Comparison of ENCODE assay signal across 8 cellular contexts in the genomic region with DNA sequence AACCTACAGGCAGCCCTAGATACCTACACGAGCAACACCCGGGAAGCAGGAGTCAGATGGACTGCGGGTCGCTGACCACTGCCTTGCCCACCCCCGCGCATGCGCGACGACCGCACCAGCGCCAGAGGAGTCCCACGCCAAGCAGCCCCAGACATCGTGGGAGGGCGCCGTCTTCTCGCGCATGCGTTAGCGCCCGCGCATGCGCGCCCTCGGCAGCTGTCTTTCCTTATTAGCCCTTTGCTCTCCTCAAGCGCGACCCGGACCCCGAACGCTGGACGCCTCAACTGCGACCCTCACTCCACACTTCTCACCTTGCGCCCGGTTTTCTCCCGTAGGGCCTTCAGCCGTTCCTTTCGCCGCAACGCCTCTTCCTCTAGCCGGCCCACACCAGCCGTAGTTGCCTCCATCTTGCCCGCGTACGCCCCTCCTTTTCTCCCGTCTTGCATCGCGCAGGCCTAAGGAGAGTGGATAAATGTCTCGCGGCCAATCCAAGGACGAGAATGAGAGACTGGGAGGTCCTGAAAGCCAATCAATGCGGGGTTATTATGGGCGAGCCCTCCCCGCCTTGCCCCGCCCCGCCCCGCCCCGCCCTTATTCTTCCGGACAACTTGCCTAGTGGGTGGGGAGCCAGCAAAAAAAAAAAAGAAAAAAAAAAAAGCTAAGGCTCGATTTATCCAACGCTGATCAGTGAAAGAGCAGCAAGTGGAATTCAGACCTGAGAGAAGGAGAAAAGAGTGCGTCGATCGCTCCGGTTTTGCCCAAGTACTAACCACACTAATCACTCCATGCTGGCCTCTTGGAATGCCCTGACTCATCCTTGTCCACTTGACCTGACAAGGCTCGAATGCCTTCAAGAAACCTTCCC. TPM values are rescaled to one million over a fixed set of nuclear protein-coding genes. Genes with fewer than 3 reads are reported as not detected.
DNase-seq lines count a peak whose midpoint lies in the region; ATAC-seq, FAIRE-seq and TF ChIP-seq lines count a peak whose summit lies in the region.

A gene (minus strand): TSS at position 420 of the 865 bp plus-strand sequence. CDS start 13 bp downstream, at position 407.

- TF ChIP-seq CTCF in GM10248 (IDR thresholded peaks at IDR 0.05; ENCODE audit: control extremely low read depth, extremely low read depth, low read depth, missing control alignments), result no peak
- TF ChIP-seq CTCF in SU-DHL-6 (IDR thresholded peaks at IDR 0.05; ENCODE audit: insufficient read depth, low read length, poor library complexity, severe bottlenecking), result no peak
- TF ChIP-seq CTCF in pancreas (IDR thresholded peaks at IDR 0.05), result no peak
- TF ChIP-seq CTCF in tibial artery (IDR thresholded peaks at IDR 0.05), result no peak

- H3K36me3 ChIP-seq in SU-DHL-6 (ENCODE audit: low read length) (no peaks in the 10 kb centered on the region; the same call in 1 of the 2 replicates), pancreas (no peaks in the 10 kb centered on the region), tibial artery (no peaks in the 10 kb centered on the region)

- H3K9me3 ChIP-seq in SU-DHL-6 (ENCODE audit: insufficient read depth, low read length) (no peaks in the 10 kb centered on the region), pancreas (no peaks in the 10 kb centered on the region), tibial artery (no peaks in the 10 kb centered on the region)

- FAIRE-seq in pancreas (lab: Jason Lieb, UNC), result no peak

- H3K27me3 ChIP-seq in SU-DHL-6 (ENCODE audit: low read length) (no peaks in the 10 kb centered on the region), pancreas (no peaks in the 10 kb centered on the region), tibial artery (no peaks in the 10 kb centered on the region)

- H3F3A ChIP-seq in SU-DHL-6 (ENCODE audit: insufficient read depth), result peaks cover 20% of the 10 kb centered on the region

- H3K27ac ChIP-seq in SU-DHL-6 (ENCODE audit: low read depth, low read length) (peak within 1 kb of the TSS; percentile 89), pancreas (peak within 1 kb of the TSS; percentile 85 to 94 (median 86)), tibial artery (peak within 1 kb of the TSS; percentile 91 to 95)

- H3K9me2 ChIP-seq in SU-DHL-6 (replicated peaks; ENCODE audit: insufficient read depth, low read length), result no peaks in the 10 kb centered on the region

- H3K9ac ChIP-seq in SU-DHL-6 (ENCODE audit: low read length), result peak within 1 kb of the TSS; percentile 68

- WGBS in pancreas, 2 donors, result 0 to 1% methylated on average over 64 of the region's 64 CpGs

- H3K4me3 ChIP-seq in SU-DHL-6 (ENCODE audit: insufficient read depth, low read length, poor library complexity, severe bottlenecking) (peak within 1 kb of the TSS; percentile 79), pancreas (peak within 1 kb of the TSS; percentile 50 to 80 (median 63)), tibial artery (peak within 1 kb of the TSS; percentile 66 to 71)

- DNase-seq in GM10248 (ENCODE audit: extremely low spot score), result peak; percentile 96
- peak; percentile 85 for DNase-seq in NCI-H128 (lab: John Stamatoyannopoulos, UW; ENCODE audit: unreplicated experiment)
- peak; percentile 85 for DNase-seq in activated naive CD8-positive, alpha-beta T cell treated with anti-CD3 and anti-CD28 coated beads, Interleukin-2, amount 50 U/mL, for 16 hours (ENCODE audit: low read depth, low spot score)
- peak; percentile 95 for DNase-seq in Right ventricle myocardium superior
- DNase-seq in pancreas, result peak; percentile 89 to 97 (median 96)
- DNase-seq in tibial artery, result peak; percentile 99

- H2AFZ ChIP-seq in SU-DHL-6 (ENCODE audit: low read depth, low read length, severe bottlenecking), result no peak within 1 kb of the TSS

- POLR2A ChIA-PET in GM10248 (lab: Yijun Ruan, JAX), result interaction anchor here (0.6 kb wide), 5 partner anchors 19 to 1807 kb away, joined by 3 to 7 read pairs (median 4); no protein-coding TSS in a partner anchor

- peak within 1 kb of the TSS; percentile 96 for H3K4me2 ChIP-seq in SU-DHL-6 (ENCODE audit: low read depth, low read length, poor library complexity, severe bottlenecking)

- CTCF ChIA-PET in GM10248 (lab: Yijun Ruan, JAX), result interaction anchor here (0.6 kb wide), 1 partner anchor 10 kb away, joined by 3 read pairs; no protein-coding TSS in a partner anchor

- intact Hi-C loops in Right ventricle myocardium superior (cut with DNase I), result loop anchor here (5.0 kb wide), 2 partner anchors 44 to 186 kb away; a partner anchor contains a TSS
- intact Hi-C loops in pancreas (cut with DNase I), result no loop called here
- intact Hi-C loops in tibial artery (cut with DNase I; ENCODE audit: low total_unique reads), result loop anchor here (2.0 kb wide), 1 partner anchor 40 kb away; no protein-coding TSS in a partner anchor

- ATAC-seq in HG02642 (IDR thresholded peaks at IDR 0.05; ENCODE audit: poor library complexity, unreplicated experiment), result peak; percentile 68
- ATAC-seq in Right ventricle myocardium superior (ENCODE audit: poor library complexity), result peak; percentile 91
- ATAC-seq in pancreas, result peak; percentile 79 to 88 (median 82)

- H3K4me1 ChIP-seq in pancreas (peaks cover 5 to 44% (median 20%) of the 10 kb centered on the region in 3 donors), tibial artery (peaks cover 0 to 71% (median 47%) of the 10 kb centered on the region in 4 donors)

- H4K20me1 ChIP-seq in SU-DHL-6 (ENCODE audit: low read depth, low read length), result peaks cover 15% of the 10 kb centered on the region

- H3K79me2 ChIP-seq in SU-DHL-6 (ENCODE audit: insufficient read depth, low read length), result peaks cover 51% of the 10 kb centered on the region

RNA-seq across cellular contexts. Expression of the gene that starts here (rescaled TPM):
- total RNA-seq in Right ventricle myocardium superior (29.2 TPM), pancreas (10 to 100 TPM; 20.7 to 30.4 (median 22.4) TPM)
- polyA plus RNA-seq in pancreas, result 10 to 100 TPM; 64.9 to 82.8 TPM

Comparison
In these comparisons a context has a peak if more than half of its experiments do, and no peak if none do; other contexts are left out.
1. Peak in every context shown above with its lines: DNase-seq, ATAC-seq, H3K4me3 ChIP-seq and H3K27ac ChIP-seq.
2. intact Hi-C loops: an anchor here in Right ventricle myocardium superior (5.0 kb wide) and tibial artery (2.0 kb wide); none called in pancreas.